11 cellular contexts compared by ENCODE assay signal in the genomic region with DNA sequence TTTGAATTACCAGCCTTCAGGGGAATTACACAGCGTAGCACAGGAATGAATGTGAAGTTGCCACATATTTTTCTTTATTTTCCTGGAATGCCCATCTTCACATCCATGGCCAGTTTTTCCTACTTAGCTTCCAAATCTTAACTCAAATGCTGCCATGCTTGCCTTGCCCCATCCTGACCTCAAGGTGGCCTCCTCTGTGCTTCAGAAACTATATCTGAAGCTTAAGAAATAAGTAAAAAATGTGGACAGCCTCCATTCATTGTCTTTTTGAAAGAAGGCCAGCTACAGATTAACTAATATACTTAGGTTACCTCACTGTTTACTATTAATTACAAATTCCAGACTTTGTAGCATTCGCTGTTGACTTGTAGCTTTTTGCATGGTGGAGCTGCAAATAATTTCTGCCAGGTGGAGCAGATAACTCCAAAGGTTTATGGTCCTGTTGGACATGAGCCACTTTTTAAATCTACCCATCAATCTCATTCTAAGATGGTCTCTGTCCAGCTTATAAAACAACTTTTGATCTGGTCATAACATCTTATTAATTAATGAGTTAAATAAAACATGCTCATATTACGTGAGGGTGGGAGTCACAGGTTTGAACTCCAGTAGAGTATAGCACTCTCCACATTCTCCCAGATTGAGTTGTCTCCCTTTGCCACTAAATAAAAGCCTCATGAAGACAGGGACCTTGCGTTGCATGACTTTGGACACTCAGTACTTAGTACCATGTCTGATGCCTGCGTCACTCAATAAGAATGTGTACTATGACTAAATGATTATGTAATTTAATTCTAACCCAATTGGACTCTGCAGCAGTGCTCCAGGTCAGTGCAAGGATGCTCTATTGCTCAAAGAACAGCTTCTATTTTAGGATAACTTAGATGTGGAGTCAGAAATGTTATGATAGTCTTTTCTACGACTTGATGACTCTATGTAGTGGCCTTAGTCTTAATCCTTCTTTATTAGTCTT.
A peak's percentile ranks its signal among the peaks of the same experiment; 100 is the strongest.
DNase-seq lines count a peak whose midpoint lies in the region; ATAC-seq and TF ChIP-seq lines count a peak whose summit lies in the region.
"Had no signal": no experiment of that assay in that cellular context is flagged by ENCODE, and none has a peak within 500 bp of the region (broad histone marks: within the 10 kb centered on the region; RNA-seq: fewer than 3 reads in every experiment).

No MANE protein-coding gene starts in this region.

- CTCF ChIA-PET in Panc1 (lab: Charles Lee): interaction anchor here (0.6 to 0.7 kb wide), 2 partner anchors 490 to 681 kb away, joined by 3 to 9 read pairs; no protein-coding TSS in a partner anchor

- no peaks in the 10 kb centered on the region for H3K9me3 Mint-ChIP-seq in T-helper 2 cell treated with Interferon-gamma antibody and Interleukin-4, amounts not matched to agents 5 μg/mL and 100 μg/mL, for 36 hours

- H3K27me3 ChIP-seq in right atrium auricular region: no peaks in the 10 kb centered on the region
- no peaks in the 10 kb centered on the region for H3K27me3 ChIP-seq in Panc1 (ENCODE audit: control insufficient read depth, insufficient read depth, low read length)
- H3K27me3 ChIP-seq: dorsolateral prefrontal cortex had no signal

- no peaks in the 10 kb centered on the region for H3K36me3 ChIP-seq in right atrium auricular region
- no peaks in the 10 kb centered on the region for H3K36me3 ChIP-seq in Panc1 (ENCODE audit: control insufficient read depth, insufficient read depth, low read length)

- POLR2A ChIA-PET in Panc1 (lab: Charles Lee): no interaction called here

- in situ Hi-C loops in Panc1 (cut with HindIII; ENCODE audit: low pct_unique_long_range_greater_than_20kb, low sequenced_read_pairs): no loop called here

- H3K4me1 Mint-ChIP-seq in T-helper 2 cell treated with Interferon-gamma antibody and Interleukin-4, amounts not matched to agents 5 μg/mL and 100 μg/mL, for 36 hours (ENCODE audit: low read depth): no peaks in the 10 kb centered on the region

- BruUV-seq in Panc1 (replicated peaks; lab: Mats Ljungman, UMichigan): no TSS peak

- intact Hi-C loops in left ventricle myocardium superior (cut with micrococcal nuclease): no loop called here
- intact Hi-C loops in Panc1 (cut with micrococcal nuclease; ENCODE audit: unreplicated experiment): no loop called here

- no peak overlapping the region for H3K27ac ChIP-seq in right atrium auricular region
- no peak overlapping the region for H3K27ac ChIP-seq in Panc1 (ENCODE audit: low read length)

- no peaks in the 10 kb centered on the region for H3K4me1 ChIP-seq in right atrium auricular region
- H3K4me1 ChIP-seq in Panc1 (ENCODE audit: control insufficient read depth, insufficient read depth, low read length): no peaks in the 10 kb centered on the region

- H3K4me3 ChIP-seq in right atrium auricular region (no peak overlapping the region), Panc1 (ENCODE audit: low read depth in 2 of 2, low read length in 2 of 2) (no peak overlapping the region)
- H3K4me3 ChIP-seq: dorsolateral prefrontal cortex had no signal

- no peak overlapping the region for H3K27ac Mint-ChIP-seq in T-helper 2 cell treated with Interferon-gamma antibody and Interleukin-4, amounts not matched to agents 5 μg/mL and 100 μg/mL, for 36 hours

- no peak overlapping the region for H3K4me3 Mint-ChIP-seq in T-helper 2 cell treated with Interferon-gamma antibody and Interleukin-4, amounts not matched to agents 5 μg/mL and 100 μg/mL, for 36 hours

- H3K36me3 Mint-ChIP-seq in T-helper 2 cell treated with Interferon-gamma antibody and Interleukin-4, amounts not matched to agents 5 μg/mL and 100 μg/mL, for 36 hours (ENCODE audit: low read depth): no peaks in the 10 kb centered on the region

- ATAC-seq in left ventricle myocardium superior (peak; percentile 24), Panc1 (no peak), GM21529 (IDR thresholded peaks at IDR 0.05; ENCODE audit: unreplicated experiment) (no peak), GM21360 (IDR thresholded peaks at IDR 0.05; ENCODE audit: unreplicated experiment) (no peak)

- peak in 1 of 2 donors; percentile 22 for TF ChIP-seq CTCF in right atrium auricular region (IDR thresholded peaks at IDR 0.05)
- peak; percentile 42; the same call in 1 of the 2 replicates for TF ChIP-seq CTCF in Panc1 (IDR thresholded peaks at IDR 0.05)

- peaks cover 2% of the 10 kb centered on the region for H3K27me3 Mint-ChIP-seq in T-helper 2 cell treated with Interferon-gamma antibody and Interleukin-4, amounts not matched to agents 5 μg/mL and 100 μg/mL, for 36 hours (ENCODE audit: low read depth)

- H3K9me3 ChIP-seq in right atrium auricular region (no peaks in the 10 kb centered on the region), Panc1 (ENCODE audit: control insufficient read depth, insufficient read depth, low read depth, low read length) (no peaks in the 10 kb centered on the region)

- DNase-seq in left ventricle myocardium superior: no peak
- DNase-seq in right atrium auricular region (ENCODE audit: low spot score): no peak
- DNase-seq in Panc1 (ENCODE audit: low read depth, low spot score): no peak
- DNase-seq in fibroblast of the conjunctiva (ENCODE audit: low read depth): peak; percentile 45
- DNase-seq in T-helper 2 cell treated with Interferon-gamma antibody and Interleukin-4, amounts not matched to agents 5 μg/mL and 100 μg/mL, for 36 hours (ENCODE audit: low spot score): no peak
- no peak for DNase-seq in NCI-H187 treated with DMSO at 0.1 percent for 48 hours (lab: John Stamatoyannopoulos, UW)
- DNase-seq: DMS79, dorsolateral prefrontal cortex, SIG-M5 had no signal
